In the genomic region with DNA sequence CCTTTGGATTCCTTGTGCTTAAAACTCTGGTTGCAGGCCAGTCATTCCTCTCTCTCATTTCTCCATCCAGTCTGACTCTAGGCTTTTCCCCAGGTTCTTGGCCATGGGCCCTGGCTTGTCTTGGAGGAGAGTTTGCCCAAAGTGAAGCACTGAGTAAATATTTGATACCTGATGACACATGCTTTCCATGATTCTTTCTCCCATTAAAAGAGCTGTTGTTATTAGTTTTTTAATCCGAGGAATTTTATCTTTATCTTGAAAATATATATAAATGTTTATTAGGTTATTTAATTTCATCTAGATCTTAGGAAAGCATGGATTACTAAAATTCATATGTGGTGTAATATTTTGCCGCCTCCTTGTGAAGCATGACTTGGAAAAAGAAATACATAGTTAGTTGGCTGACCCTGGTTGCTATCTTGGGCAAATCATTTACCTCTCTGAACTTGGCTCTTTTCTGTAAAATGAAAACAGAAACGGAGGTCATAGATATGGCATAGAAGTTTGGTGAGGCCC, we compare ENCODE assay signal across 13 cellular contexts.
DNase-seq lines count a peak whose midpoint lies in the region; ATAC-seq, FAIRE-seq and TF ChIP-seq lines count a peak whose summit lies in the region.
"Had no signal": no experiment of that assay in that cellular context is flagged by ENCODE, and none has a peak within 500 bp of the region (broad histone marks: within the 10 kb centered on the region; RNA-seq: fewer than 3 reads in every experiment).

No MANE protein-coding gene starts in this region.

- DNase-seq in NCI-H2196 (lab: John Stamatoyannopoulos, UW; ENCODE audit: unreplicated experiment) (peak; percentile 36), NCI-H2196 treated with DMSO at 0.1 percent for 48 hours (lab: John Stamatoyannopoulos, UW; ENCODE audit: unreplicated experiment) (no peak), bronchial epithelial cell (ENCODE audit: low read depth) (peak; percentile 95), kidney glomerular epithelial cell (lab: John Stamatoyannopoulos, UW) (peak; percentile 64), upper lobe of right lung (peak; percentile 69), NCI-H2227 (lab: John Stamatoyannopoulos, UW; ENCODE audit: unreplicated experiment) (no peak)
- DNase-seq: activated effector memory CD4-positive, alpha-beta T cell treated with anti-CD3 and anti-CD28 coated beads, Interleukin-2, amount 50 U/mL, for 16 hours; AML-193; NCI-H524 treated with DMSO at 0.1 percent for 48 hours had no signal

- no peak for TF ChIP-seq CTCF in bronchial epithelial cell (IDR thresholded peaks at IDR 0.05; ENCODE audit: insufficient read depth, low read length, severe bottlenecking)
- TF ChIP-seq CTCF in upper lobe of right lung (IDR thresholded peaks at IDR 0.05), result no peak

- H3K4me3 ChIP-seq in bronchial epithelial cell (ENCODE audit: low read depth, low read length) (no peak overlapping the region), upper lobe of right lung (no peak overlapping the region)

- no peaks in the 10 kb centered on the region for H3K4me1 ChIP-seq in upper lobe of right lung

- H3K27ac ChIP-seq in upper lobe of right lung, result no peak overlapping the region

- FAIRE-seq in bronchial epithelial cell (lab: Jason Lieb, UNC), result no peak
- FAIRE-seq: endothelial cell of umbilical vein, TTC549 had no signal

- no peaks in the 10 kb centered on the region for H3K9me3 ChIP-seq in upper lobe of right lung

- intact Hi-C loops in upper lobe of right lung (cut with DNase I), result no loop called here

- no peaks in the 10 kb centered on the region for H3K27me3 ChIP-seq in bronchial epithelial cell (ENCODE audit: control insufficient read depth, insufficient read depth, low read length)
- H3K27me3 ChIP-seq in upper lobe of right lung, result no peaks in the 10 kb centered on the region

- peak; percentile 88 for ATAC-seq in upper lobe of right lung
- no peak for ATAC-seq in GM21619 (IDR thresholded peaks at IDR 0.05; ENCODE audit: unreplicated experiment)
- ATAC-seq in HG02642 (IDR thresholded peaks at IDR 0.05; ENCODE audit: poor library complexity, unreplicated experiment), result no peak

- H3K36me3 ChIP-seq in bronchial epithelial cell (ENCODE audit: control insufficient read depth, insufficient read depth, low read length) (no peaks in the 10 kb centered on the region), upper lobe of right lung (no peaks in the 10 kb centered on the region)

Comparison
In these comparisons a context has a peak if more than half of its experiments do, and no peak if none do; other contexts are left out.
1. DNase-seq: peak in NCI-H2196 (single experiment), bronchial epithelial cell (single experiment), kidney glomerular epithelial cell (single experiment) and upper lobe of right lung (single experiment); none in NCI-H2196 treated with DMSO at 0.1 percent for 48 hours (single experiment) and NCI-H2227 (single experiment).